ENCODE assay signal across 29 cellular contexts in the genomic region with DNA sequence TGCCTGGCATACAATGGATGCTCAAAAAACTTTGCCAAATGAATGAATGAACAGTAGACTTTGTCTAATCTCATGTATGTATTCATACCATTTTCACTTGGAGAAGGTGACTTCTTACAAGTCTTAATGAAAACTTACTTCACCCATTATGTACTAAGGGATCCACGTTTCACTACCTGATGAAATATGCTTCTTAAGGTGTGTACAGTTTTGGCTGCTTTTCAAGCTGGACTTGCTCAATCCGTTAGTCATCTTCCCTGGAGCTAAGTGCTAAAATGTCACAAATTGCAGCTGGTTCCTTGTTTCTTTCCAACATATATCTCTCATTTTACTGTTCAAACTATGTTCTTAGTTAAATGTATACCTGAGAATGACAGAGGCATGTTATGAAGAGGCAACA. TPM values are rescaled to one million over a fixed set of nuclear protein-coding genes. Genes with fewer than 3 reads are reported as not detected.
DNase-seq lines count a peak whose midpoint lies in the region; ATAC-seq and TF ChIP-seq lines count a peak whose summit lies in the region.
"Had no signal": no experiment of that assay in that cellular context is flagged by ENCODE, and none has a peak within 500 bp of the region (broad histone marks: within the 10 kb centered on the region; RNA-seq: fewer than 3 reads in every experiment).

No MANE protein-coding gene starts in this region.

- no peaks in the 10 kb centered on the region for H3K9me3 ChIP-seq in prostate gland

- intact Hi-C loops in prostate gland (cut with DNase I) = loop anchor here (10.0 kb wide), 1 partner anchor 307 kb away; no protein-coding TSS in a partner anchor

- no peak overlapping the region for H3K27ac ChIP-seq in prostate gland
- H3K27ac ChIP-seq: BLaER1 treated with 17β-estradiol and CSF1 and Interleukin-3, amounts not matched to agents 10 nM and 100 nM; cardiac muscle cell; heart left ventricle; KMS-11; WERI-Rb-1 had no signal

- H3K4me1 ChIP-seq in prostate gland (replicated peaks) = peaks cover 2% of the 10 kb centered on the region

- TF ChIP-seq POLR2A in prostate gland (IDR thresholded peaks at IDR 0.05) = no peak

- ATAC-seq in esophagus mucosa (peak; percentile 89), GM19397 (IDR thresholded peaks at IDR 0.05; ENCODE audit: unreplicated experiment) (no peak), GM18502 (IDR thresholded peaks at IDR 0.05; ENCODE audit: poor library complexity, unreplicated experiment) (no peak)
- ATAC-seq: activated CD8-positive, alpha-beta memory T cell treated with anti-CD3 and anti-CD28 coated beads, Interleukin-2, amount 10 ng/mL, durations not matched to agents 7 days and 5 days; activated T-cell treated with anti-CD3 and anti-CD28 coated beads, Interleukin-2, amount 50 U/mL, for 72 hours; heart left ventricle had no signal

- WGBS in prostate gland = 29% methylated on average over 2 of the region's 2 CpGs

- no peaks in the 10 kb centered on the region for H3K27me3 ChIP-seq in prostate gland (replicated peaks; ENCODE audit: insufficient read depth)

- no peaks in the 10 kb centered on the region for H3K36me3 ChIP-seq in prostate gland
- H3K36me3 ChIP-seq: cardiac muscle cell, heart left ventricle, WERI-Rb-1 had no signal

- H3K4me3 ChIP-seq in prostate gland = no peak overlapping the region
- H3K4me3 ChIP-seq: BLaER1 treated with 17β-estradiol and CSF1 and Interleukin-3, amounts not matched to agents 10 nM and 100 nM; cardiac muscle cell; heart left ventricle had no signal

- TF ChIP-seq CTCF in prostate gland (IDR thresholded peaks at IDR 0.05) = no peak

- DNase-seq in HPDE6-E6E7 (ENCODE audit: extremely low spot score) (peak; percentile 26), RPMI7951 (ENCODE audit: low read depth) (peak; percentile 16), prostate gland (ENCODE audit: low spot score) (peak; percentile 32), GM19240 (ENCODE audit: insufficient read length, low spot score) (no peak)
- DNase-seq: ACHN; activated CD4-positive, alpha-beta T cell treated with anti-CD3 and anti-CD28 coated beads, Interleukin-2, amount 10 ng/mL, durations not matched to agents 7 days and 5 days; activated CD8-positive, alpha-beta memory T cell treated with anti-CD3 and anti-CD28 coated beads, Interleukin-2, amount 10 ng/mL, durations not matched to agents 7 days and 5 days; activated naive CD4-positive, alpha-beta T cell treated with Interleukin-2 at 50 U/mL for 16 hours; activated T-cell treated with anti-CD3 and anti-CD28 coated beads, Interleukin-2, amount 50 U/mL, for 72 hours; amniotic stem cell; heart left ventricle; HFFc6; naive B cell; NCI-H1092; NCI-H1930; NCI-H345; NCI-H774; nucleus accumbens; small intestine; stimulated activated CD4-positive, alpha-beta T cell treated with anti-CD3 and anti-CD28 coated beads, Interleukin-2, amount 100 ng/mL, for 24 hours; T-helper 9 cell; WERI-Rb-1 had no signal

RNA-seq across cellular contexts. Expression of gene CCNA1, which starts 4.2 kb away (rescaled TPM):
- 0.96 and 2.9 TPM in 2 replicates for total RNA-seq in RPMI7951 (2014; rRNA removed; shearing (Covaris generic))
- 3.1 TPM for total RNA-seq in esophagus mucosa
- total RNA-seq in prostate gland = 1 to 10 TPM in 1 of 2 donors, not detected in 1; 9.2 TPM
- total RNA-seq: HFFc6, urinary bladder had no signal
